Comparison of ENCODE assay signal across 25 cellular contexts in genomic region chr9:36251428-36251827, GRCh38.
"Had no signal": no experiment of that assay in that cellular context is flagged by ENCODE, and none has a peak within 500 bp of the region (broad histone marks: within the 10 kb centered on the region; RNA-seq: fewer than 3 reads in every experiment).

No MANE protein-coding gene starts in this region.

- H3K9me3 ChIP-seq: left lung, mucosa of descending colon, ovary, sigmoid colon, spleen, suprapubic skin, thoracic aorta, tibial artery, uterus had no signal

- H3K4me1 ChIP-seq: uterus had no signal

- H3K27me3 Mint-ChIP-seq: naive thymus-derived CD4-positive, alpha-beta T cell; natural killer cell treated with Interleukin-12 subunit alpha and Interleukin-12 subunit beta and Interleukin-15 and Interleukin-18, amount 100 ng/mL, for 72 hours; progenitor cell of endocrine pancreas; stimulated activated naive CD8-positive, alpha-beta T cell treated with anti-CD3 and anti-CD28 coated beads, Interleukin-15, Interleukin-2, amounts not matched to agents 100 ng/mL and 50 ng/mL, for 24 hours; type B pancreatic cell had no signal

- H3K36me3 ChIP-seq: ovary, thoracic aorta, uterus had no signal

- H3K4me3 ChIP-seq: hepatocyte, left lung, lung, mucosa of descending colon, ovary, sigmoid colon, spleen, suprapubic skin, thoracic aorta, tibial artery, uterus had no signal

- H3K27ac ChIP-seq: hepatocyte, left lung, ovary, sigmoid colon, spleen, suprapubic skin, thoracic aorta, tibial artery, uterus had no signal

- H3K4me2 ChIP-seq: hepatocyte had no signal

- H3K4me3 Mint-ChIP-seq: naive thymus-derived CD4-positive, alpha-beta T cell; natural killer cell treated with Interleukin-12 subunit alpha and Interleukin-12 subunit beta and Interleukin-15 and Interleukin-18, amount 100 ng/mL, for 72 hours; stimulated activated effector memory CD8-positive, alpha-beta T cell treated with anti-CD3 and anti-CD28 coated beads, Interleukin-12 subunit alpha, Interleukin-12 subunit beta, amount 100 ng/mL, for 72 hours; stimulated activated naive CD8-positive, alpha-beta T cell treated with anti-CD3 and anti-CD28 coated beads, Interleukin-15, Interleukin-2, amounts not matched to agents 100 ng/mL and 50 ng/mL, for 24 hours; type B pancreatic cell had no signal

- H2AFZ ChIP-seq: hepatocyte had no signal

- H3K27ac Mint-ChIP-seq: natural killer cell treated with Interleukin-12 subunit alpha and Interleukin-12 subunit beta and Interleukin-15 and Interleukin-18, amount 100 ng/mL, for 72 hours; progenitor cell of endocrine pancreas; stimulated activated naive CD8-positive, alpha-beta T cell treated with anti-CD3 and anti-CD28 coated beads, Interleukin-15, Interleukin-2, amounts not matched to agents 100 ng/mL and 50 ng/mL, for 24 hours; type B pancreatic cell had no signal

- ATAC-seq: left cardiac atrium; left lung; mucosa of descending colon; naive thymus-derived CD4-positive, alpha-beta T cell; natural killer cell treated with Interleukin-12 subunit alpha and Interleukin-12 subunit beta and Interleukin-15 and Interleukin-18, amount 100 ng/mL, for 72 hours; right cardiac atrium; stimulated activated effector memory CD8-positive, alpha-beta T cell treated with anti-CD3 and anti-CD28 coated beads, Interleukin-12 subunit alpha, Interleukin-12 subunit beta, amount 100 ng/mL, for 72 hours had no signal

- H3K9me3 Mint-ChIP-seq: naive thymus-derived CD4-positive, alpha-beta T cell; natural killer cell treated with Interleukin-12 subunit alpha and Interleukin-12 subunit beta and Interleukin-15 and Interleukin-18, amount 100 ng/mL, for 72 hours; stimulated activated effector memory CD8-positive, alpha-beta T cell treated with anti-CD3 and anti-CD28 coated beads, Interleukin-12 subunit alpha, Interleukin-12 subunit beta, amount 100 ng/mL, for 72 hours; stimulated activated naive CD8-positive, alpha-beta T cell treated with anti-CD3 and anti-CD28 coated beads, Interleukin-15, Interleukin-2, amounts not matched to agents 100 ng/mL and 50 ng/mL, for 24 hours; type B pancreatic cell had no signal

- H3K27me3 ChIP-seq: hepatocyte, left lung, ovary, sigmoid colon, spleen, suprapubic skin, tibial artery, uterus had no signal

- DNase-seq: kidney glomerular epithelial cell; left cardiac atrium; left lung; midbrain; mucosa of descending colon; naive thymus-derived CD4-positive, alpha-beta T cell; ovary; retina; right cardiac atrium; sigmoid colon; small intestine; spleen; stimulated activated CD4-positive, alpha-beta T cell treated with anti-CD3 and anti-CD28 coated beads, Interleukin-4, amount 100 ng/mL, for 24 hours; stimulated activated naive CD4-positive, alpha-beta T cell; tibial artery; uterus had no signal

- H3K36me3 Mint-ChIP-seq: natural killer cell treated with Interleukin-12 subunit alpha and Interleukin-12 subunit beta and Interleukin-15 and Interleukin-18, amount 100 ng/mL, for 72 hours had no signal
